ENCODE assay signal across 1 cellular context in the genomic region with DNA sequence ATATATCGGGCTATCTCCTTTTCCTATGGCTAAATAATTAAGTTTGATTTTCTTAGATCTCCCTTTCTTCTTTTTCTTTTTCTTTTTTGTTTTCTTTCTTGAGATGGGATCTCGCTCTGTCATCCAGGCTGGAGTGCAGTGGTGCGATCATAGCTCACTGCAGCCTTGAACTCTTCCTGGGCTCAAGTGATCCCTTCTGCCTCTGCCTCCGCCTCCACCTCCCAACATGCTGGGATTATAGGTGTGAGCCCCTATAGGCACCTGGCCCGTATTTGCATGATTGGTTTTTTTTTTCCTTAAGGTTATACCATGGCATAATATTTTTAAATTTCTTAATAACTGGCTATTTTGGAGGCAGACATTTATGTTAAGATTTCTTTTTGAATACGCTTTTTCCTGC.
TF ChIP-seq lines count a peak whose summit lies in the region.

No MANE protein-coding gene starts in this region.

TF ChIP-seq in WTC11, 78 proteins besides CTCF, POLR2A, EP300 and RAD21 (continued from another document):
- TF ChIP-seq OVOL2 (CRISPR knock-in tag; IDR thresholded peaks at IDR 0.05; ENCODE audit: borderline replicate concordance) (no peak), RELA (CRISPR knock-in tag; IDR thresholded peaks at IDR 0.05; ENCODE audit: borderline replicate concordance) (no peak), TEAD4 (CRISPR knock-in tag; IDR thresholded peaks at IDR 0.05) (no peak)
